8 cellular contexts compared by ENCODE assay signal in the genomic region with DNA sequence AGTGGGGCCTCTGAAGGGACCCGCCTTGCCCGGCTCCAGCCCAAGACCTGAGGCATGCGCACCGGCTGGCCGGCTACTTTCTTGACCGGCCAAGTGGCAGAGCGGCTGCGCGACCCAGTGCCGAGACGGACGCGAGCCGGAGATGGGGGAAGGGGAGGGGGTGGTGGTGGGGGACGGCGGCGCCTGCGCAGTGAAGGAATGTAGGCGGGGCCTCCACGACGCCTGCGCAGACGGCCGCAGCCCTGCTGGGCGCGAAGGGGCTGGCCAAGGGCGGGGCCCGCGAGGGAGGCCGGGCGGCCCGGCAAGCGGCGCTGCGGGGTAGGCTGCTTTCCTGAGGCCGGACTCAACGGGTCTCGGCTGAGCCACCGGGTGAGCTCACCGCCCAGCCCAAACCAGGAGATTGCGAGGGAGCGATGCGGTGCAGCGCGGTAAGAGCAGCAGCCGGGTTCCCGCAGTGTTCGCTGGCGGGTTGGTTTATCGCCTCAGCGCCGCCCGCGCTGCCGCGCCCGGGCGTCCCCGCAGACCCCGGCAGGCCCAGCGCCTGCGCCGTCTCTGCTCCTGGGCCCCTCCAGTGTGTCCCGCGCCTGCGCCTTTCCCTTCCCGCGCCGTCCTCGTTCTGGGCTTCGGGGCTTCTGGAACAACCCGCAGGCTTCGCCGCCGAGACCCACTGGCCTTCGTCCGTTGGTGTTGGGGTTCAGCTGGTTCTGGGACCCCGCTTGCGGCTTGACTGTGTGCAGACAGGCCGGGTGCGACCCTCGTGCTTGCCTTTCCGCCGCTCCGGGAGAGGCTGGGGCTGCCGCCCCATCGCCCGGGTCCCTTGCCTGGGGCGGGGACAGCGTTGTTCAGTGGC. TPM values are rescaled to one million over a fixed set of nuclear protein-coding genes. Genes with fewer than 3 reads are reported as not detected.
A peak's percentile ranks its signal among the peaks of the same experiment; 100 is the strongest.
DNase-seq lines count a peak whose midpoint lies in the region; ATAC-seq, FAIRE-seq and TF ChIP-seq lines count a peak whose summit lies in the region.

A gene with protein sequence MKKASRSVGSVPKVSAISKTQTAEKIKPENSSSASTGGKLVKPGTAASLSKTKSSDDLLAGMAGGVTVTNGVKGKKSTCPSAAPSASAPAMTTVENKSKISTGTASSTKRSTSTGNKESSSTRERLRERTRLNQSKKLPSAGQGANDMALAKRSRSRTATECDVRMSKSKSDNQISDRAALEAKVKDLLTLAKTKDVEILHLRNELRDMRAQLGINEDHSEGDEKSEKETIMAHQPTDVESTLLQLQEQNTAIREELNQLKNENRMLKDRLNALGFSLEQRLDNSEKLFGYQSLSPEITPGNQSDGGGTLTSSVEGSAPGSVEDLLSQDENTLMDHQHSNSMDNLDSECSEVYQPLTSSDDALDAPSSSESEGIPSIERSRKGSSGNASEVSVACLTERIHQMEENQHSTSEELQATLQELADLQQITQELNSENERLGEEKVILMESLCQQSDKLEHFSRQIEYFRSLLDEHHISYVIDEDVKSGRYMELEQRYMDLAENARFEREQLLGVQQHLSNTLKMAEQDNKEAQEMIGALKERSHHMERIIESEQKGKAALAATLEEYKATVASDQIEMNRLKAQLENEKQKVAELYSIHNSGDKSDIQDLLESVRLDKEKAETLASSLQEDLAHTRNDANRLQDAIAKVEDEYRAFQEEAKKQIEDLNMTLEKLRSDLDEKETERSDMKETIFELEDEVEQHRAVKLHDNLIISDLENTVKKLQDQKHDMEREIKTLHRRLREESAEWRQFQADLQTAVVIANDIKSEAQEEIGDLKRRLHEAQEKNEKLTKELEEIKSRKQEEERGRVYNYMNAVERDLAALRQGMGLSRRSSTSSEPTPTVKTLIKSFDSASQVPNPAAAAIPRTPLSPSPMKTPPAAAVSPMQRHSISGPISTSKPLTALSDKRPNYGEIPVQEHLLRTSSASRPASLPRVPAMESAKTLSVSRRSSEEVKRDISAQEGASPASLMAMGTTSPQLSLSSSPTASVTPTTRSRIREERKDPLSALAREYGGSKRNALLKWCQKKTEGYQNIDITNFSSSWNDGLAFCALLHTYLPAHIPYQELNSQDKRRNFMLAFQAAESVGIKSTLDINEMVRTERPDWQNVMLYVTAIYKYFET (plus strand): TSS at position 276 of the 850 bp plus-strand sequence. CDS start 31,401 bp downstream, outside the sequence.

- no peaks in the 10 kb centered on the region for H3K27me3 ChIP-seq in adrenal gland
- no peaks in the 10 kb centered on the region for H3K27me3 ChIP-seq in heart right ventricle
- H3K27me3 ChIP-seq in upper lobe of right lung = no peaks in the 10 kb centered on the region

- H3K4me3 ChIP-seq in adrenal gland (peak within 1 kb of the TSS; percentile 38 to 83 (median 72)), heart right ventricle (peak within 1 kb of the TSS; percentile 62 to 95 (median 87)), upper lobe of right lung (peak within 1 kb of the TSS; percentile 89)

- H3K36me3 ChIP-seq in adrenal gland (replicated peaks in 1 of 2) = no peaks in the 10 kb centered on the region
- H3K36me3 ChIP-seq in heart right ventricle = no peaks in the 10 kb centered on the region
- H3K36me3 ChIP-seq in upper lobe of right lung = no peaks in the 10 kb centered on the region

- H3K27ac Mint-ChIP-seq in progenitor cell of endocrine pancreas = peak within 1 kb of the TSS; percentile 93

- no peaks in the 10 kb centered on the region for H3K27me3 Mint-ChIP-seq in progenitor cell of endocrine pancreas

- peak; percentile 97 for TF ChIP-seq POLR2A in GM12892 (IDR thresholded peaks at IDR 0.05; ENCODE audit: low read depth, low read length)
- TF ChIP-seq POLR2A in adrenal gland (IDR thresholded peaks at IDR 0.05) = peak; percentile 92 to 98

- ATAC-seq in HG02852 (IDR thresholded peaks at IDR 0.05; ENCODE audit: unreplicated experiment) (peak; percentile 79), heart right ventricle (peak; percentile 96 to 99 (median 98)), upper lobe of right lung (peak; percentile 98)

- H3K4me3 Mint-ChIP-seq in progenitor cell of endocrine pancreas (ENCODE audit: low read depth) = peak within 1 kb of the TSS; percentile 85

- DNase-seq in GM12892 (ENCODE audit: insufficient read length) = peak; percentile 81
- DNase-seq in NCI-H1436 treated with DMSO at 0.1 percent for 48 hours (lab: John Stamatoyannopoulos, UW) = peak; percentile 32
- peak; percentile 82 to 92 (median 85) for DNase-seq in T-helper 1 cell
- peak; percentile 94 to 96 (median 96) for DNase-seq in adrenal gland
- peak; percentile 94 to 95 for DNase-seq in heart right ventricle
- DNase-seq in progenitor cell of endocrine pancreas (ENCODE audit: low spot score, unreplicated experiment) = peak; percentile 94
- peak; percentile 96 for DNase-seq in upper lobe of right lung

- H3K27ac ChIP-seq in adrenal gland (peak within 1 kb of the TSS; percentile 76 to 95 (median 93)), heart right ventricle (peak within 1 kb of the TSS; percentile 76 to 97 (median 96)), upper lobe of right lung (peak within 1 kb of the TSS; percentile 90)

- H3K9me3 ChIP-seq in adrenal gland (replicated peaks in 1 of 3) = no peaks in the 10 kb centered on the region
- no peaks in the 10 kb centered on the region for H3K9me3 ChIP-seq in heart right ventricle
- no peaks in the 10 kb centered on the region for H3K9me3 ChIP-seq in upper lobe of right lung

- WGBS in adrenal gland, 4 donors = 0 to 1% (median 0%) methylated on average over 1 to 90 of the region's 90 CpGs; no CpG with 5 or more reads in 1 of the 4 donors
- 0% methylated on average over 87 to 90 of the region's 90 CpGs for WGBS in heart right ventricle, 2 donors

- H3K4me1 Mint-ChIP-seq in progenitor cell of endocrine pancreas (ENCODE audit: low read depth) = peaks cover 23% of the 10 kb centered on the region

- TF ChIP-seq CTCF in adrenal gland (IDR thresholded peaks at IDR 0.05) (no peak), heart right ventricle (IDR thresholded peaks at IDR 0.05) (peak in 6 of 9 donors; percentile 37 to 72 (median 47)), progenitor cell of endocrine pancreas (IDR thresholded peaks at IDR 0.05; ENCODE audit: unreplicated experiment) (peak; percentile 6), upper lobe of right lung (IDR thresholded peaks at IDR 0.05) (no peak)

- H3K4me1 ChIP-seq in adrenal gland (replicated peaks in 1 of 2) (peaks cover 9 to 35% of the 10 kb centered on the region in 2 donors), heart right ventricle (peaks cover 7 to 44% (median 36%) of the 10 kb centered on the region in 9 donors), upper lobe of right lung (peaks cover 31% of the 10 kb centered on the region)

- FAIRE-seq in GM12892 (lab: Jason Lieb, UNC) = peak; percentile 91

- H3K9me3 Mint-ChIP-seq in progenitor cell of endocrine pancreas (ENCODE audit: low read depth) = no peaks in the 10 kb centered on the region

- intact Hi-C loops in adrenal gland (cut with DNase I) (no loop called here), heart right ventricle (cut with DNase I) (loop anchor here in 1 of 10 donors (5.0 kb wide), 1 partner anchor 257 kb away; no protein-coding TSS in a partner anchor), upper lobe of right lung (cut with DNase I) (no loop called here)

- H3K36me3 Mint-ChIP-seq in progenitor cell of endocrine pancreas (ENCODE audit: insufficient read depth) = no peaks in the 10 kb centered on the region

RNA-seq across cellular contexts. Expression of the gene that starts here (rescaled TPM):
- 8.9 TPM for polyA plus RNA-seq in GM12892 (2012; ENCODE audit: missing spikeins)
- total RNA-seq in adrenal gland = 100 to 1,000 TPM in 1 of 8 donors, 10 to 100 TPM in 7; 35.6 to 121 (median 60.1) TPM
- 10 to 100 TPM in 2 of 3 donors, 1 to 10 TPM in 1; 7.2 to 39.3 (median 11.6) TPM for polyA plus RNA-seq in adrenal gland
- 10 to 100 TPM; 34.4 to 61.7 (median 51.8) TPM for total RNA-seq in heart right ventricle
- polyA plus RNA-seq in heart right ventricle = 1 to 10 TPM; 8.3 to 9.1 TPM
- 87.7 and 96.9 TPM in 2 replicates for total RNA-seq in progenitor cell of endocrine pancreas
- total RNA-seq in upper lobe of right lung = 87.1 TPM

Comparison
In these comparisons a context has a peak if more than half of its experiments do, and no peak if none do; other contexts are left out.
1. Peak in every context shown above with its lines: DNase-seq, ATAC-seq, H3K4me3 ChIP-seq and H3K27ac ChIP-seq.
2. DNase-seq: peak in every context shown above with its lines; median percentile 96 in adrenal gland; 96 in upper lobe of right lung; 94 in heart right ventricle; 94 in progenitor cell of endocrine pancreas; 85 in T-helper 1 cell; 81 in GM12892; 32 in NCI-H1436 treated with DMSO at 0.1 percent for 48 hours.
3. CTCF ChIP-seq: peak in heart right ventricle (6 of 9) and progenitor cell of endocrine pancreas (single experiment); none in adrenal gland (0 of 6) and upper lobe of right lung (single experiment).